8 cellular contexts compared by ENCODE assay signal in the genomic region with DNA sequence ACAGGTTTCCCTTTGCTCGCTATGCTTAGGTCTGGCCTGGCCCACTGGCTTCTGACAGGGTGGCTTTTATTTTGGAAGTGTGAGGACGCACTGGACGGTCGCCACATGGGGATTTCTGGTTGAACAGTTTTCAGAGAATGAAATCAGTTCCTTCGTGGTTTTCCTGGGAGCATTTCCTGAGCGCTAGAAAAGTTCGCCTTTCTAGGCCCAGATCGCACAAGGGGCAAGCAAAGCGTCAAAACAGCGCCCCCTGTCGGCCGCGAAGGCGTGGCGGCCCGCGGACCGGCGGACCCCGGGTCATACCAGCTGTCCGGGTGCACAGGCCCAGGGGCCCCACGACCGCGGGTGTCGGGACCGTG. TPM values are rescaled to one million over a fixed set of nuclear protein-coding genes. Genes with fewer than 3 reads are reported as not detected.
A peak's percentile ranks its signal among the peaks of the same experiment; 100 is the strongest.
DNase-seq lines count a peak whose midpoint lies in the region; ATAC-seq, FAIRE-seq and TF ChIP-seq lines count a peak whose summit lies in the region.

No MANE protein-coding gene starts in this region.

- no peaks in the 10 kb centered on the region for H3K79me2 ChIP-seq in OCI-LY3 (ENCODE audit: low read length)

- peak; percentile 95 for DNase-seq in activated effector memory CD4-positive, alpha-beta T cell treated with anti-CD3 and anti-CD28 coated beads, Interleukin-2, amount 50 U/mL, for 16 hours
- DNase-seq in frontal cortex (ENCODE audit: low spot score in 2 of 2) (peak; percentile 61 to 66), nucleus accumbens (lab: John Stamatoyannopoulos, UW) (peak in 46 of 56 donors; percentile 13 to 82 (median 42)), SIG-M5 (lab: John Stamatoyannopoulos, UW) (no peak)

- H2AFZ ChIP-seq in OCI-LY3 (ENCODE audit: low read depth, low read length), result peak overlapping the region; percentile 100

- no peaks in the 10 kb centered on the region for H3K36me3 ChIP-seq in ES-I3 (ENCODE audit: insufficient read depth, low read length)
- H3K36me3 ChIP-seq in OCI-LY3 (replicated peaks; ENCODE audit: low read depth, low read length), result no peaks in the 10 kb centered on the region
- H3K36me3 ChIP-seq in subcutaneous abdominal adipose tissue (ENCODE audit: control insufficient read depth in 5 of 5, insufficient read depth in 5 of 5, low read length in 5 of 5), result no peaks in the 10 kb centered on the region

- peak overlapping the region; percentile 93 for H3K4me2 ChIP-seq in OCI-LY3 (ENCODE audit: low read length)

- H3K27ac ChIP-seq in OCI-LY3 (ENCODE audit: low read length), result 0 out of 2 replicates have a peak overlapping the region, but pooled peaks have one; percentile 12
- peak overlapping the region; percentile 18 for H3K27ac ChIP-seq in subcutaneous abdominal adipose tissue (ENCODE audit: low read depth, low read length)

- H3K27me3 ChIP-seq in OCI-LY3 (ENCODE audit: low read depth, low read length) (no peaks in the 10 kb centered on the region), subcutaneous abdominal adipose tissue (ENCODE audit: control insufficient read depth in 5 of 5, insufficient read depth in 4 of 5, low read length in 5 of 5) (no peaks in the 10 kb centered on the region)

- no peaks in the 10 kb centered on the region for H4K20me1 ChIP-seq in OCI-LY3 (ENCODE audit: insufficient read depth, low read length)

- ATAC-seq in HG02571 (IDR thresholded peaks at IDR 0.05; ENCODE audit: unreplicated experiment), result peak; percentile 44

- H3K9ac ChIP-seq in ES-I3 (ENCODE audit: low read depth, low read length) (peak overlapping the region; percentile 67), OCI-LY3 (ENCODE audit: low read length) (peak overlapping the region; percentile 86), subcutaneous abdominal adipose tissue (ENCODE audit: low read length in 5 of 5) (peak overlapping the region; percentile 35 to 85 (median 84))

- no peak for FAIRE-seq in frontal cortex (lab: Jason Lieb, UNC)

- H3K4me1 ChIP-seq in ES-I3 (ENCODE audit: insufficient read depth, low read length) (no peaks in the 10 kb centered on the region), OCI-LY3 (ENCODE audit: low read length) (peaks cover 20% of the 10 kb centered on the region), subcutaneous abdominal adipose tissue (ENCODE audit: control insufficient read depth in 5 of 5, insufficient read depth in 5 of 5, low read length in 5 of 5) (peaks cover 0 to 24% (median 21%) of the 10 kb centered on the region in 5 donors)

- H3K9me3 ChIP-seq in ES-I3 (ENCODE audit: control insufficient read depth, insufficient read depth, low read length) (no peaks in the 10 kb centered on the region), OCI-LY3 (ENCODE audit: insufficient read depth, low read length) (no peaks in the 10 kb centered on the region), subcutaneous abdominal adipose tissue (ENCODE audit: control insufficient read depth in 5 of 5, low read length in 5 of 5) (no peaks in the 10 kb centered on the region)

- peak; percentile 83 for TF ChIP-seq CTCF in OCI-LY3 (IDR thresholded peaks at IDR 0.05; ENCODE audit: low read depth, low read length)

- H3K4me3 ChIP-seq in OCI-LY3 (ENCODE audit: low read length) (peak overlapping the region; percentile 96), subcutaneous abdominal adipose tissue (ENCODE audit: low read depth in 1 of 5, low read length in 5 of 5) (peak overlapping the region; percentile 23 to 91 (median 79))

RNA-seq across cellular contexts. Expression of a gene that starts 12.7 kb away (rescaled TPM):
- 38.7 TPM for total RNA-seq in frontal cortex
